Comparison of ENCODE assay signal across 8 cellular contexts in the genomic region with DNA sequence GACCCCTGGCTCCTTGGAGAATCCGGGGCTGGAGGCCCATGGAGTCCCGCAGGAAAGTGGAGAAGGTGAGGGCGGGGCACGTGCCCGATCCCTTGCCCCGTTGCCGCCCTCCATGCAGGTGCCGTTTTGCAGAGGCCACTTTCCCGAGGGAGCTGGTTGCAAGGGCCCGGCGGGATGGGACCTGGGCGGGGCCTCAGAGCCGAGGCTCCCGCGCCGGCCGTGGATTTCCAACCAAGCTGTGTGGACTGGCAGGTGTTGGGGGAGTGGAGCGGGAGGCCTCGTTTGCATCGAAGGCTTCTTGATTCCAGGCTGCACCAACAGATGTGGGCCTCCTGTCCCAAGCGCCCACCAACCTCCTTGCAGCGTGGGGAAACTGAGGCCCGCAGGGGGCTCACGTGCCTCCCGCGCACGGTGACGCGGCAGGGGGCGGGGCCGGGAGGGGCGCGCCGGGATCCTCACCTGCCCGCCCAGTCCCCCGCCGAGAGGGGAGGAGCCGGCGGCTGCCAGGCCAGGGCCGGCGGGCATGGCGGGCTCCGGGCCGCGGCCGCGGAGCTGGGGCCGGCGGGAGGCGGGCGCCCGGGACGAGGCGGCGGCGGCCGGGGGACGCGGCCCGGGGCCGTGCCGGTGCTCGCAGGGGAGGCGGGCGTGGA. TPM values are rescaled to one million over a fixed set of nuclear protein-coding genes. Genes with fewer than 3 reads are reported as not detected.
A peak's percentile ranks its signal among the peaks of the same experiment; 100 is the strongest.
DNase-seq lines count a peak whose midpoint lies in the region; ATAC-seq and TF ChIP-seq lines count a peak whose summit lies in the region.

No MANE protein-coding gene starts in this region.

- no TSS peak for BruUV-seq in A673 (replicated peaks; lab: Mats Ljungman, UMichigan)

- H3K36me3 ChIP-seq in A673 (ENCODE audit: insufficient read depth, low read length, poor library complexity, severe bottlenecking) = peaks cover 7% of the 10 kb centered on the region
- H3K36me3 ChIP-seq in esophagus muscularis mucosa = peaks cover 0 to 33% (median 20%) of the 10 kb centered on the region in 4 donors
- peaks cover 3% of the 10 kb centered on the region for H3K36me3 ChIP-seq in neuron (ENCODE audit: insufficient read depth, low read length)

- TF ChIP-seq EP300 in esophagus muscularis mucosa (IDR thresholded peaks at IDR 0.05) = no peak

- CTCF ChIA-PET in A673 (lab: Charles Lee) = no interaction called here
- CTCF ChIA-PET in T-cell (lab: Charles Lee) = no interaction called here

- 20% methylated on average over 20 of the region's 65 CpGs for WGBS in esophagus muscularis mucosa

- peak overlapping the region; percentile 82 for H3K4me3 ChIP-seq in A673 (ENCODE audit: low read depth, low read length, poor library complexity, severe bottlenecking)
- H3K4me3 ChIP-seq in GM12864 (ENCODE audit: low read depth, low read length) = peak overlapping the region; percentile 57
- H3K4me3 ChIP-seq in esophagus muscularis mucosa = peak overlapping the region; percentile 63 to 75 (median 64)
- peak overlapping the region; percentile 59 for H3K4me3 ChIP-seq in neuron (ENCODE audit: low read length)

- DNase-seq in A673 (ENCODE audit: low spot score) (peak; percentile 51), GM12864 (ENCODE audit: low read depth) (no peak), T-cell (peak in 4 of 34 experiments; percentile 28 to 43 (median 42)), esophagus muscularis mucosa (ENCODE audit: extremely low spot score) (no peak), SW480 (ENCODE audit: low spot score) (no peak)

- H3K4me1 Mint-ChIP-seq in T-cell = peaks cover 55 to 68% (median 63%) of the 10 kb centered on the region in 3 donors

- POLR2A ChIA-PET in A673 (lab: Charles Lee; ENCODE audit: low non-redundant PET) (no interaction called here), T-cell (lab: Charles Lee) (no interaction called here)

- H3K27ac Mint-ChIP-seq in T-cell = peak overlapping the region in 1 of 2 donors; percentile 99

- peaks cover 8% of the 10 kb centered on the region for H3K9me3 ChIP-seq in A673 (ENCODE audit: low read depth, low read length, poor library complexity, severe bottlenecking)
- H3K9me3 ChIP-seq in esophagus muscularis mucosa = no peaks in the 10 kb centered on the region
- peaks cover 2% of the 10 kb centered on the region for H3K9me3 ChIP-seq in neuron (ENCODE audit: low read length)

- H2AFZ ChIP-seq in neuron (ENCODE audit: low read depth, low read length) = no peak overlapping the region

- ATAC-seq in T-cell (replicated peaks in 1 of 4) = peak; percentile 48 to 63 (median 60)
- ATAC-seq in GM21717 (IDR thresholded peaks at IDR 0.05; ENCODE audit: unreplicated experiment) = no peak
- no peak for ATAC-seq in GM18517 (IDR thresholded peaks at IDR 0.05; ENCODE audit: unreplicated experiment)

- H3K36me3 Mint-ChIP-seq in T-cell = peaks cover 11% of the 10 kb centered on the region

- TF ChIP-seq CTCF in A673 (conservative IDR thresholded peaks at IDR 0.05; ENCODE audit: low read depth, low read length) = no peak
- no peak for TF ChIP-seq CTCF in GM12864 (IDR thresholded peaks at IDR 0.05; ENCODE audit: low read depth, low read length, missing control alignments)
- no peak for TF ChIP-seq CTCF in esophagus muscularis mucosa (IDR thresholded peaks at IDR 0.05)

- intact Hi-C loops in A673 (cut with micrococcal nuclease; ENCODE audit: unreplicated experiment) (no loop called here), esophagus muscularis mucosa (cut with DNase I) (no loop called here)

- H3K27ac ChIP-seq in A673 (ENCODE audit: low read depth, low read length, poor library complexity, severe bottlenecking) = peak overlapping the region; percentile 78
- peak overlapping the region in 2 of 4 donors; percentile 30 to 62 for H3K27ac ChIP-seq in esophagus muscularis mucosa (replicated peaks in 1 of 4)

- no peaks in the 10 kb centered on the region for H3K9me3 Mint-ChIP-seq in T-cell

- H3K27me3 Mint-ChIP-seq in T-cell = no peaks in the 10 kb centered on the region

- peak overlapping the region; percentile 79 to 87 (median 80) for H3K4me3 Mint-ChIP-seq in T-cell

- TF ChIP-seq POLR2A in esophagus muscularis mucosa (IDR thresholded peaks at IDR 0.05; ENCODE audit: low read depth) = no peak

- H3K4me1 ChIP-seq in A673 (ENCODE audit: insufficient read depth, low read length, poor library complexity, severe bottlenecking) (peaks cover 5% of the 10 kb centered on the region), esophagus muscularis mucosa (peaks cover 19 to 48% (median 23%) of the 10 kb centered on the region in 4 donors), neuron (ENCODE audit: insufficient read depth, low read length) (no peaks in the 10 kb centered on the region)

- H3K27me3 ChIP-seq in A673 (replicated peaks; ENCODE audit: insufficient read depth, low read depth, low read length, poor library complexity) = no peaks in the 10 kb centered on the region
- no peaks in the 10 kb centered on the region for H3K27me3 ChIP-seq in esophagus muscularis mucosa
- H3K27me3 ChIP-seq in neuron (ENCODE audit: insufficient read depth, low read length) = no peaks in the 10 kb centered on the region

RNA-seq across cellular contexts. Expression of a gene that starts 24.9 kb away (rescaled TPM):
- total RNA-seq in A673 (2021) (34.4 and 37.7 TPM in 2 replicates), T-cell (10 to 100 TPM; 44.0 to 68.2 (median 49.7) TPM), esophagus muscularis mucosa (10 to 100 TPM; 25.2 to 34.5 (median 31.5) TPM)

RNA-seq across cellular contexts. Expression of a gene that starts 25.8 kb away (rescaled TPM):
- 232 and 237 TPM in 2 replicates for total RNA-seq in A673 (2021)
- total RNA-seq in T-cell = 100 to 1,000 TPM; 241 to 274 (median 256) TPM
- 100 to 1,000 TPM; 253 to 402 (median 311) TPM for total RNA-seq in esophagus muscularis mucosa

Comparison
In these comparisons a context has a peak if more than half of its experiments do, and no peak if none do; other contexts are left out.
1. ATAC-seq: peak in T-cell (4 of 4); none in GM21717 (single experiment) and GM18517 (single experiment).
2. Peak in every context shown above with its lines, with median percentiles within 50 percentile points of each other: H3K4me3 ChIP-seq.